In the genomic region with DNA sequence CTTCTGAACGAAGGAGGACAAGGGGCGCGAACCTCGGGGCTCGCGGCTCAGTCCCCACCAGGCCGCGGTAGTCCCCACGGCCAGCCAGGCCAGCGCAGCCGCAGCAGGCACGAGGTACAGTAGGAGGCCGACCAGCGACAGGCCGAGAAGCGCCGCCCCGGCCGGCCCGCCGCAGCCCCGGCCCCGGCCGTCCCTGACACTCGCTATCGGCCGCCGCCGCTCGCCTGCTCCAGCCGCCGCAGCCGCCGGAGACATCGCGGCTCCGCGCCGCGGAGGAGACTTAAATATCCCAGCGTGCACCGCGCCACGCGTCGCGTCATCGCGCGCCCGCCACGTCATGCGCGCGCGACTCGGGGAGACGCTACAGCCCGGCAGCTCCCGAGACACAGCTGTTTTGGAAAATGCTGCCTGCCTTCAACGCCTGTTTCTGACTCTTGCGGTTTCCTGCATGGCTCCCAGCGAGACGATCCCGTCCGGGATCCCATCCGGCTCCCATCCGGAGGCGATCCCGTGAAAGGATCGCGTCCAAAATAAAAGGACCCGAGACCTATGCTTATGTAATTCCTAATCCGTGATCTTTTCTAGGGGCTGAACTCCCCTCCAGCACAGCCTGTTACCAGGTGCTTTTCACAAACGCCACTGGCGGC, we compare ENCODE assay signal across 9 cellular contexts. TPM values are rescaled to one million over a fixed set of nuclear protein-coding genes. Genes with fewer than 3 reads are reported as not detected.
DNase-seq lines count a peak whose midpoint lies in the region; ATAC-seq and TF ChIP-seq lines count a peak whose summit lies in the region.
"Not testable (repeated sequence)": the region's sequence is repeated elsewhere in the genome, so short reads cannot be mapped to it uniquely, and the experiment has no call there.
"Had no signal": no experiment of that assay in that cellular context is flagged by ENCODE, and none has a peak within 500 bp of the region (broad histone marks: within the 10 kb centered on the region; RNA-seq: fewer than 3 reads in every experiment).

No MANE protein-coding gene starts in this region.

- peak overlapping the region; percentile 64; the same call in 1 of the 2 replicates for H3K27ac ChIP-seq in SK-N-MC
- not testable (repeated sequence) for H3K27ac ChIP-seq in muscle layer of duodenum (ENCODE audit: low read length)
- H3K27ac ChIP-seq in stomach smooth muscle (ENCODE audit: low read length) = peak overlapping the region; percentile 49

- H3K27me3 ChIP-seq in muscle layer of duodenum (ENCODE audit: low read depth, low read length); stomach smooth muscle (ENCODE audit: control insufficient read depth in 1 of 2, insufficient read depth in 2 of 2, low read length in 2 of 2): not testable (repeated sequence)

- H3K27me3 Mint-ChIP-seq in activated naive CD8-positive, alpha-beta T cell treated with anti-CD3 and anti-CD28 coated beads, Interleukin-2, amount 50 U/mL, for 24 hours = not testable (repeated sequence)

- peak overlapping the region; percentile 90 for H3K27ac Mint-ChIP-seq in activated naive CD8-positive, alpha-beta T cell treated with anti-CD3 and anti-CD28 coated beads, Interleukin-2, amount 50 U/mL, for 24 hours

- peak overlapping the region; percentile 88 for H3K4me3 ChIP-seq in GM08714 (ENCODE audit: low read length)
- peak overlapping the region; percentile 75 for H3K4me3 ChIP-seq in SK-N-MC
- peak overlapping the region; percentile 65 for H3K4me3 ChIP-seq in fibroblast of villous mesenchyme (ENCODE audit: low read depth, low read length)
- peak overlapping the region; percentile 33 to 59 for H3K4me3 ChIP-seq in muscle layer of duodenum (ENCODE audit: low read depth in 1 of 2, low read length in 2 of 2)
- H3K4me3 ChIP-seq in stomach smooth muscle (ENCODE audit: low read length in 2 of 2) = peak overlapping the region; percentile 62 to 72

- not testable (repeated sequence) for H3K9me3 ChIP-seq in SK-N-MC (ENCODE audit: low read depth, low read length); muscle layer of duodenum (ENCODE audit: control insufficient read depth in 1 of 2, low read length in 2 of 2); stomach smooth muscle (ENCODE audit: control insufficient read depth in 2 of 2, low read length in 2 of 2)

- not testable (repeated sequence) for H3K4me1 Mint-ChIP-seq in activated naive CD8-positive, alpha-beta T cell treated with anti-CD3 and anti-CD28 coated beads, Interleukin-2, amount 50 U/mL, for 24 hours

- DNase-seq in SK-N-MC (ENCODE audit: low read depth, low spot score) = not testable (repeated sequence)
- DNase-seq in activated naive CD8-positive, alpha-beta T cell treated with anti-CD3 and anti-CD28 coated beads, Interleukin-2, amount 50 U/mL, for 24 hours = peak; percentile 32
- DNase-seq in fibroblast of villous mesenchyme (ENCODE audit: low read depth) = peak; percentile 46

- not testable (repeated sequence) for TF ChIP-seq CTCF in fibroblast of villous mesenchyme (IDR thresholded peaks at IDR 0.05; ENCODE audit: insufficient read depth, low read depth, low read length)

- H3K9ac ChIP-seq in SK-N-MC (ENCODE audit: insufficient read length) (peak overlapping the region; percentile 65), stomach smooth muscle (ENCODE audit: low read length in 2 of 2) (peak overlapping the region; percentile 70 to 71)

- H3K36me3 Mint-ChIP-seq in activated naive CD8-positive, alpha-beta T cell treated with anti-CD3 and anti-CD28 coated beads, Interleukin-2, amount 50 U/mL, for 24 hours (ENCODE audit: low read depth) = peaks cover 25% of the 10 kb centered on the region

- peaks cover 27% of the 10 kb centered on the region for H3K36me3 ChIP-seq in SK-N-MC (ENCODE audit: insufficient read depth, low read length)
- peaks cover 10 to 19% of the 10 kb centered on the region in 2 donors for H3K36me3 ChIP-seq in muscle layer of duodenum (ENCODE audit: control insufficient read depth in 1 of 2, insufficient read depth in 2 of 2, low read length in 2 of 2)
- peaks cover 9 to 17% of the 10 kb centered on the region in 2 donors for H3K36me3 ChIP-seq in stomach smooth muscle (ENCODE audit: control insufficient read depth in 2 of 2, insufficient read depth in 2 of 2, low read length in 2 of 2)

- not testable (repeated sequence) for H3K9me3 Mint-ChIP-seq in activated naive CD8-positive, alpha-beta T cell treated with anti-CD3 and anti-CD28 coated beads, Interleukin-2, amount 50 U/mL, for 24 hours

- H3K4me3 Mint-ChIP-seq in activated naive CD8-positive, alpha-beta T cell treated with anti-CD3 and anti-CD28 coated beads, Interleukin-2, amount 50 U/mL, for 24 hours = peak overlapping the region; percentile 87

- not testable (repeated sequence) for H3K4me1 ChIP-seq in muscle layer of duodenum (ENCODE audit: control insufficient read depth in 1 of 2, insufficient read depth in 2 of 2, low read length in 2 of 2); stomach smooth muscle (ENCODE audit: control insufficient read depth, insufficient read depth, low read length)

- ATAC-seq in GM21825 (IDR thresholded peaks at IDR 0.05; ENCODE audit: unreplicated experiment) = peak; percentile 86
- peak; percentile 78 for ATAC-seq in HG03571 (IDR thresholded peaks at IDR 0.05; ENCODE audit: unreplicated experiment)
- ATAC-seq in activated naive CD8-positive, alpha-beta T cell treated with anti-CD3 and anti-CD28 coated beads, Interleukin-2, amount 50 U/mL, for 24 hours = peak; percentile 95

RNA-seq across cellular contexts. Expression of gene POM121C, which starts 43.5 kb away (rescaled TPM):
- total RNA-seq in fibroblast of villous mesenchyme = 9.7 and 10.8 TPM in 2 replicates

RNA-seq across cellular contexts. Expression of gene TRIM73, which starts 47.2 kb away (rescaled TPM):
- 0.64 and 0.86 TPM in 2 replicates for total RNA-seq in fibroblast of villous mesenchyme

RNA-seq across cellular contexts. Expression of gene SPDYE5, which starts 49.5 kb away (rescaled TPM):
- not detected in 2 replicates for total RNA-seq in fibroblast of villous mesenchyme
- total RNA-seq: cerebellum had no signal
